In genomic region chr2:11944311-11944710, GRCh38 we compare ENCODE assay signal across 22 cellular contexts.
"Had no signal": no experiment of that assay in that cellular context is flagged by ENCODE, and none has a peak within 500 bp of the region (broad histone marks: within the 10 kb centered on the region; RNA-seq: fewer than 3 reads in every experiment).

No MANE protein-coding gene starts in this region.

- ATAC-seq: activated CD8-positive, alpha-beta T cell treated with anti-CD3 and anti-CD28 coated beads, Interleukin-2, amount 10 ng/mL, durations not matched to agents 7 days and 5 days; foreskin keratinocyte; stimulated activated naive CD8-positive, alpha-beta T cell treated with anti-CD3 and anti-CD28 coated beads, Interleukin-15, Interleukin-2, amounts not matched to agents 100 U/mL and 50 U/mL, for 24 hours; upper lobe of right lung; WTC11 had no signal

- H3K27ac Mint-ChIP-seq: activated CD4-positive, alpha-beta T cell treated with anti-CD3 and anti-CD28 coated beads, Interleukin-2, amount 10 ng/mL, durations not matched to agents 24 days and 14 days; activated naive CD8-positive, alpha-beta T cell; activated T-cell treated with anti-CD3 and anti-CD28 coated beads, Interleukin-2, amount 50 U/mL, for 72 hours; nephron progenitor cell; progenitor cell of endocrine pancreas; WTC11 had no signal

- H3K9me3 Mint-ChIP-seq: activated T-cell treated with anti-CD3 and anti-CD28 coated beads, Interleukin-2, amount 50 U/mL, for 72 hours; immature natural killer cell had no signal

- H3K9me3 ChIP-seq: right atrium auricular region, testis, upper lobe of right lung had no signal

- DNase-seq: activated CD4-positive, alpha-beta T cell treated with anti-CD3 and anti-CD28 coated beads, Interleukin-2, amount 10 ng/mL, durations not matched to agents 24 days and 14 days; activated CD8-positive, alpha-beta memory T cell treated with anti-CD3 and anti-CD28 coated beads, Interleukin-2, amount 50 U/mL, for 4 hours; activated CD8-positive, alpha-beta T cell treated with anti-CD3 and anti-CD28 coated beads, Interleukin-2, amount 10 ng/mL, durations not matched to agents 7 days and 5 days; activated gamma-delta T cell treated with Interleukin-2 at 50 U/mL for 16 hours; activated T-cell treated with anti-CD3 and anti-CD28 coated beads, Interleukin-2, amount 50 U/mL, for 72 hours; brain microvascular endothelial cell; cortex of kidney; effector CD8-positive, alpha-beta T cell; foreskin keratinocyte; immature natural killer cell; mesendoderm; nephron progenitor cell; occipital lobe; stimulated activated CD4-positive, alpha-beta T cell treated with anti-CD3 and anti-CD28 coated beads, Interleukin-4, amount 100 ng/mL, for 24 hours; stimulated activated naive CD8-positive, alpha-beta T cell treated with anti-CD3 and anti-CD28 coated beads, Interleukin-15, Interleukin-2, amounts not matched to agents 100 U/mL and 50 U/mL, for 24 hours; testis; upper lobe of right lung had no signal

- H3K27me3 Mint-ChIP-seq: activated naive CD8-positive, alpha-beta T cell; progenitor cell of endocrine pancreas had no signal

- H3K36me3 ChIP-seq: brain microvascular endothelial cell, right atrium auricular region, upper lobe of right lung had no signal

- H3K27me3 ChIP-seq: brain microvascular endothelial cell, foreskin keratinocyte, right atrium auricular region, testis, upper lobe of right lung had no signal

- H3K4me1 ChIP-seq: foreskin keratinocyte, testis, upper lobe of right lung had no signal

- H3K27ac ChIP-seq: brain microvascular endothelial cell, foreskin keratinocyte, right atrium auricular region, testis, upper lobe of right lung had no signal

- H3K4me3 Mint-ChIP-seq: activated CD4-positive, alpha-beta T cell treated with anti-CD3 and anti-CD28 coated beads, Interleukin-2, amount 10 ng/mL, durations not matched to agents 24 days and 14 days; activated CD8-positive, alpha-beta T cell treated with anti-CD3 and anti-CD28 coated beads, Interleukin-2, amount 10 ng/mL, durations not matched to agents 7 days and 5 days; activated naive CD8-positive, alpha-beta T cell; activated T-cell treated with anti-CD3 and anti-CD28 coated beads, Interleukin-2, amount 50 U/mL, for 72 hours; nephron progenitor cell; WTC11 had no signal

- H3K4me3 ChIP-seq: right atrium auricular region, skin epidermis, testis, upper lobe of right lung had no signal

- H3K36me3 Mint-ChIP-seq: immature natural killer cell, WTC11 had no signal
